Comparison of ENCODE assay signal across 19 cellular contexts in genomic region chr3:138960417-138960852, GRCh38. TPM values are rescaled to one million over a fixed set of nuclear protein-coding genes. Genes with fewer than 3 reads are reported as not detected.
DNase-seq lines count a peak whose midpoint lies in the region; ATAC-seq, FAIRE-seq and TF ChIP-seq lines count a peak whose summit lies in the region.
"Had no signal": no experiment of that assay in that cellular context is flagged by ENCODE, and none has a peak within 500 bp of the region (broad histone marks: within the 10 kb centered on the region; RNA-seq: fewer than 3 reads in every experiment).

No MANE protein-coding gene starts in this region.

- H3K9me3 Mint-ChIP-seq in activated naive CD4-positive, alpha-beta T cell treated with anti-CD3 and anti-CD28 coated beads, Interleukin-2, amount 50 U/mL, for 24 hours, result peaks cover 10% of the 10 kb centered on the region
- no peaks in the 10 kb centered on the region for H3K9me3 Mint-ChIP-seq in activated T-helper 17 cell treated with anti-CD3 and anti-CD28 coated beads, Interleukin-2, amount 50 U/mL, for 72 hours

- no peak for ATAC-seq in activated T-helper 17 cell treated with anti-CD3 and anti-CD28 coated beads, Interleukin-2, amount 50 U/mL, for 72 hours (replicated peaks)
- ATAC-seq in stimulated activated naive CD8-positive, alpha-beta T cell treated with anti-CD3 and anti-CD28 coated beads, Interleukin-15, Interleukin-2, amounts not matched to agents 100 U/mL and 50 U/mL, for 24 hours, result peak; percentile 28
- ATAC-seq: right cardiac atrium had no signal

- H3K27me3 Mint-ChIP-seq in activated naive CD4-positive, alpha-beta T cell treated with anti-CD3 and anti-CD28 coated beads, Interleukin-2, amount 50 U/mL, for 24 hours, result peaks cover 41% of the 10 kb centered on the region
- H3K27me3 Mint-ChIP-seq in activated T-helper 17 cell treated with anti-CD3 and anti-CD28 coated beads, Interleukin-2, amount 50 U/mL, for 72 hours, result peaks cover 59% of the 10 kb centered on the region

- no peaks in the 10 kb centered on the region for H3K79me2 ChIP-seq in keratinocyte (ENCODE audit: control insufficient read depth, insufficient read depth, low read length)

- no peaks in the 10 kb centered on the region for H3K36me3 Mint-ChIP-seq in activated naive CD4-positive, alpha-beta T cell treated with anti-CD3 and anti-CD28 coated beads, Interleukin-2, amount 50 U/mL, for 24 hours
- H3K36me3 Mint-ChIP-seq in activated T-helper 17 cell treated with anti-CD3 and anti-CD28 coated beads, Interleukin-2, amount 50 U/mL, for 72 hours (ENCODE audit: low read depth), result no peaks in the 10 kb centered on the region

- no peaks in the 10 kb centered on the region for H3K9me1 ChIP-seq in keratinocyte (ENCODE audit: control insufficient read depth, extremely low read depth, insufficient read depth, low read length)

- H3K9ac ChIP-seq in keratinocyte (ENCODE audit: control insufficient read depth, extremely low read depth, insufficient read depth, low read length), result no peak overlapping the region

- no peak for TF ChIP-seq CTCF in keratinocyte (optimal IDR thresholded peaks at IDR 0.05 in 1 of 3, IDR thresholded peaks at IDR 0.05 in 1 of 3, conservative IDR thresholded peaks at IDR 0.05 in 1 of 3; ENCODE audit: extremely low read depth in 1 of 3, insufficient read depth in 2 of 3, low read length in 3 of 3)

- dilution Hi-C loops in keratinocyte (cut with MboI; ENCODE audit: extremely low pct_ligation_motif_present, low sequenced_read_pairs), result no loop called here

- peak overlapping the region; percentile 8 for H3K4me3 Mint-ChIP-seq in activated naive CD4-positive, alpha-beta T cell treated with anti-CD3 and anti-CD28 coated beads, Interleukin-2, amount 50 U/mL, for 24 hours
- peak overlapping the region; percentile 33 for H3K4me3 Mint-ChIP-seq in activated T-helper 17 cell treated with anti-CD3 and anti-CD28 coated beads, Interleukin-2, amount 50 U/mL, for 72 hours

- no peak overlapping the region for H3K27ac ChIP-seq in keratinocyte (ENCODE audit: control insufficient read depth, insufficient read depth, low read length)
- H3K27ac ChIP-seq: esophagus squamous epithelium, upper lobe of left lung had no signal

- DNase-seq in activated naive CD4-positive, alpha-beta T cell (lab: John Stamatoyannopoulos, UW), result no peak
- DNase-seq in keratinocyte (ENCODE audit: low read depth, low spot score) (no peak), pons (ENCODE audit: low spot score) (no peak), SK-N-DZ (ENCODE audit: low spot score) (no peak), NCI-H1105 (lab: John Stamatoyannopoulos, UW) (no peak)
- no peak for DNase-seq in stimulated activated naive CD8-positive, alpha-beta T cell treated with anti-CD3 and anti-CD28 coated beads, Interleukin-15, Interleukin-2, amounts not matched to agents 100 U/mL and 50 U/mL, for 24 hours
- DNase-seq: activated CD4-positive, CD25-positive, alpha-beta regulatory T cell; esophagus squamous epithelium; NCI-H187 treated with DMSO at 0.1 percent for 48 hours; NCI-H524 treated with DMSO at 0.1 percent for 48 hours; stimulated activated CD4-positive, alpha-beta T cell treated with anti-CD3 and anti-CD28 coated beads, Interleukin-2, amount 100 ng/mL, for 48 hours; SW 1271 had no signal

- peak overlapping the region; percentile 32 for H3K4me2 ChIP-seq in keratinocyte (ENCODE audit: control insufficient read depth, extremely low read depth, insufficient read depth, low read depth, low read length)

- no peak for FAIRE-seq in keratinocyte (lab: Jason Lieb, UNC)

- no peak overlapping the region for H3K27ac Mint-ChIP-seq in activated naive CD4-positive, alpha-beta T cell treated with anti-CD3 and anti-CD28 coated beads, Interleukin-2, amount 50 U/mL, for 24 hours
- no peak overlapping the region for H3K27ac Mint-ChIP-seq in activated T-helper 17 cell treated with anti-CD3 and anti-CD28 coated beads, Interleukin-2, amount 50 U/mL, for 72 hours

- peaks cover 36% of the 10 kb centered on the region for H3K27me3 ChIP-seq in keratinocyte (ENCODE audit: control insufficient read depth, extremely low read depth, insufficient read depth, low read length)

- H2AFZ ChIP-seq in keratinocyte (ENCODE audit: control insufficient read depth, low read length), result no peak overlapping the region

- H3K4me1 Mint-ChIP-seq in activated naive CD4-positive, alpha-beta T cell treated with anti-CD3 and anti-CD28 coated beads, Interleukin-2, amount 50 U/mL, for 24 hours, result peaks cover 14% of the 10 kb centered on the region
- peaks cover 11% of the 10 kb centered on the region for H3K4me1 Mint-ChIP-seq in activated T-helper 17 cell treated with anti-CD3 and anti-CD28 coated beads, Interleukin-2, amount 50 U/mL, for 72 hours

- H3K4me1 ChIP-seq in keratinocyte (ENCODE audit: control insufficient read depth, extremely low read depth, insufficient read depth, low read length), result no peaks in the 10 kb centered on the region

- no peak overlapping the region for H3K4me3 ChIP-seq in keratinocyte (ENCODE audit: control insufficient read depth in 2 of 3, extremely low read depth in 1 of 3, insufficient read depth in 2 of 3, low read depth in 1 of 3, low read length in 3 of 3)
- H3K4me3 ChIP-seq: upper lobe of left lung had no signal

- H4K20me1 ChIP-seq in keratinocyte (ENCODE audit: control insufficient read depth, extremely low read depth, insufficient read depth, low read length), result no peaks in the 10 kb centered on the region

- H3K36me3 ChIP-seq in keratinocyte (ENCODE audit: control insufficient read depth in 2 of 2, extremely low read depth in 1 of 2, insufficient read depth in 2 of 2, low read length in 2 of 2), result no peaks in the 10 kb centered on the region
- H3K36me3 ChIP-seq: esophagus squamous epithelium, upper lobe of left lung had no signal

- H3K9me3 ChIP-seq in keratinocyte (ENCODE audit: control insufficient read depth, low read depth, low read length), result no peaks in the 10 kb centered on the region
- H3K9me3 ChIP-seq: esophagus squamous epithelium had no signal

RNA-seq across cellular contexts. Expression of gene FOXL2NB, which starts 13.4 kb away (rescaled TPM):
- not detected for total RNA-seq in activated T-helper 17 cell treated with anti-CD3 and anti-CD28 coated beads, Interleukin-2, amount 50 U/mL, for 72 hours
- polyA plus RNA-seq in keratinocyte, result 0.38 to 0.95 TPM (median 0.43 TPM) in 3 replicates
- 0.07 TPM for polyA plus RNA-seq in keratinocyte (2011; ENCODE audit: low read depth)
- 0.70 and 0.74 TPM in 2 replicates for polyA plus RNA-seq in keratinocyte (2011; cell fraction: cytosol; rRNA removed)
- polyA plus RNA-seq in keratinocyte (2011; cell fraction: nucleus; rRNA removed), result 1.7 and 2.9 TPM in 2 replicates
- polyA plus RNA-seq in keratinocyte (2012; ENCODE audit: low replicate concordance), result 0.13 and 0.19 TPM in 2 replicates
- polyA minus RNA-seq in keratinocyte, result 0.58 to 1.5 TPM (median 0.85 TPM) in 3 replicates
- polyA minus RNA-seq in keratinocyte (2011; cell fraction: cytosol; rRNA and poly(A)+ RNA removed), result 1.2 TPM
- polyA minus RNA-seq in keratinocyte (2011; cell fraction: nucleus; rRNA and poly(A)+ RNA removed), result 1.4 and 2.7 TPM in 2 replicates
- polyA plus RNA-seq in SK-N-DZ (2014; cell fraction: cytosol; rRNA removed), result not detected in 2 replicates
- polyA plus RNA-seq in SK-N-DZ (2014; cell fraction: nucleus; rRNA removed), result not detected in 2 replicates
- total RNA-seq: liver, right cardiac atrium had no signal
- polyA plus RNA-seq: liver, right cardiac atrium had no signal

RNA-seq across cellular contexts. Expression of gene FOXL2, which starts 13.5 kb away (rescaled TPM):
- not detected for total RNA-seq in activated T-helper 17 cell treated with anti-CD3 and anti-CD28 coated beads, Interleukin-2, amount 50 U/mL, for 72 hours
- polyA plus RNA-seq in keratinocyte, result 0.25 to 0.57 TPM (median 0.26 TPM) in 3 replicates
- 0.09 TPM for polyA plus RNA-seq in keratinocyte (2011; ENCODE audit: low read depth)
- 0.39 and 0.71 TPM in 2 replicates for polyA plus RNA-seq in keratinocyte (2011; cell fraction: cytosol; rRNA removed)
- 0.67 and 1.1 TPM in 2 replicates for polyA plus RNA-seq in keratinocyte (2011; cell fraction: nucleus; rRNA removed)
- polyA plus RNA-seq in keratinocyte (2012; ENCODE audit: low replicate concordance), result 0.46 and 0.62 TPM in 2 replicates
- polyA minus RNA-seq in keratinocyte, result 0.06 to 0.13 TPM in 2 of 3 replicates, not detected in the other
- 0.77 TPM for polyA minus RNA-seq in keratinocyte (2011; cell fraction: cytosol; rRNA and poly(A)+ RNA removed)
- 0.54 and 1.1 TPM in 2 replicates for polyA minus RNA-seq in keratinocyte (2011; cell fraction: nucleus; rRNA and poly(A)+ RNA removed)
- polyA plus RNA-seq in SK-N-DZ (2014; cell fraction: cytosol; rRNA removed), result not detected in 2 replicates
- polyA plus RNA-seq in SK-N-DZ (2014; cell fraction: nucleus; rRNA removed), result not detected in 2 replicates
- total RNA-seq: dermis blood vessel endothelial cell, liver, right cardiac atrium had no signal
- polyA plus RNA-seq: liver, right cardiac atrium had no signal

RNA-seq across cellular contexts. Expression of gene PRR23A, which starts 45.6 kb away (rescaled TPM):
- total RNA-seq in activated T-helper 17 cell treated with anti-CD3 and anti-CD28 coated beads, Interleukin-2, amount 50 U/mL, for 72 hours, result not detected
- not detected in 3 replicates for polyA plus RNA-seq in keratinocyte
- polyA plus RNA-seq in keratinocyte (2011; ENCODE audit: low read depth), result not detected
- polyA plus RNA-seq in keratinocyte (2011; cell fraction: cytosol; rRNA removed), result not detected in 2 replicates
- polyA plus RNA-seq in keratinocyte (2011; cell fraction: nucleus; rRNA removed), result not detected in 2 replicates
- polyA plus RNA-seq in keratinocyte (2012; ENCODE audit: low replicate concordance), result not detected in 2 replicates
- not detected in 3 replicates for polyA minus RNA-seq in keratinocyte
- polyA minus RNA-seq in keratinocyte (2011; cell fraction: cytosol; rRNA and poly(A)+ RNA removed), result not detected
- polyA minus RNA-seq in keratinocyte (2011; cell fraction: nucleus; rRNA and poly(A)+ RNA removed), result not detected in 2 replicates
- not detected in 2 replicates for polyA plus RNA-seq in SK-N-DZ (2014; cell fraction: cytosol; rRNA removed)
- polyA plus RNA-seq in SK-N-DZ (2014; cell fraction: nucleus; rRNA removed), result not detected in 2 replicates
- total RNA-seq: dermis blood vessel endothelial cell, esophagus squamous epithelium, liver, myocyte, right cardiac atrium, upper lobe of left lung had no signal
- polyA plus RNA-seq: liver, right cardiac atrium had no signal
